Comparison of ENCODE assay signal across 27 cellular contexts in the genomic region with DNA sequence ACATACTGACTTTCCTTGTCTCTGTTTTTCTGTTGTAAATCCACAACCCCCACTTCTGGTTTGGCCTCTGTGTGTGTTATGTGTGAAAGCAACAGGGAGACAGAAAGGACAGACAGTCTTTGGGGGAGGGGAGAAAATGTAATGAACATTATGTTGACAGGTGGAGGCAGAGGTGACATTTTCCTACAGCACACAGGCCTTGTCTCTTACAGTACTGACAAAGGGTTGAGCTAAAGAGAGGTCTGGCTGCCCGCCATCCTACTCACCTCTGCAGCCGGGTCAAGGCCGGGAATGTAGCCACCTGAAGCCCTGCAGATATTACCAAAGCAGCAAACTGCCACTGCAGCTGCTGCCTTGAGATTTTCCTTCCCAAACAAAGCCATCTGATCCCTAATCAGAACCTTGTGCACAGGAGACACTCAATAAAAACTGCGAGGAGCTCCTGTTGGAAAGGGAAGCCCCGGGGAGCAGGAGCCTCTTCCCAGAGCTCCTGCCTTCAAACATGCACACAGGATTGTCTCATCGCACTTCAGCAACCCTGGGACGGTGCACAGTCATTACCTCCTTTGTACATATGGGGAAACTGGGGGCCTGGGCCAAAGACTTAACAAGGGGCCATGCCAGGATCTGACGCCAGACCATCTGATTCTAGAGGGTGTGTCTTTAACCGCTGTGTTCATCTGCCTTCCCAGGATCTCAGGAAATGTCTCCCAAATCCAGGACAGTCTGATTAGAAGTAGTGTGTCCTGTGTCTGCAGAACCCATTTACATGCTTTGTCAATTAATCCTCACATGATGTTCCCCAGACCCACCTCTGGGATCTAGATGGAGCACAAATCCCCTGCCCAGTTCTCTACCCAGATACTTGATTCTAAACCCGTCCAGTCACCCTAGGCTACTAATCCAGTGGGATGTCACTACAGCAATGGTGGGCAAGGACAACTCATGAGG. TPM values are rescaled to one million over a fixed set of nuclear protein-coding genes. Genes with fewer than 3 reads are reported as not detected.
DNase-seq lines count a peak whose midpoint lies in the region; ATAC-seq, FAIRE-seq and TF ChIP-seq lines count a peak whose summit lies in the region.
"Had no signal": no experiment of that assay in that cellular context is flagged by ENCODE, and none has a peak within 500 bp of the region (broad histone marks: within the 10 kb centered on the region; RNA-seq: fewer than 3 reads in every experiment).

No MANE protein-coding gene starts in this region.

- no peak overlapping the region for H3K27ac Mint-ChIP-seq in GM23338
- H3K27ac Mint-ChIP-seq: activated T-cell treated with anti-CD3 and anti-CD28 coated beads, Interleukin-2, amount 50 U/mL, for 72 hours; CD8-positive, alpha-beta T cell; memory B cell had no signal

- H2AFZ ChIP-seq in GM23338 = no peak overlapping the region

- peaks cover 4% of the 10 kb centered on the region for H3K4me1 Mint-ChIP-seq in GM23338
- H3K4me1 Mint-ChIP-seq: memory B cell had no signal

- H4K20me1 ChIP-seq in GM23338 (replicated peaks; ENCODE audit: insufficient read depth) = no peaks in the 10 kb centered on the region; the same call in 1 of the 2 replicates

- H3K4me2 ChIP-seq in GM23338 = no peak overlapping the region

- H3K4me3 ChIP-seq in GM23338 = no peak overlapping the region
- H3K4me3 ChIP-seq in left ventricle myocardium inferior = no peak overlapping the region
- H3K4me3 ChIP-seq in pancreas = no peak overlapping the region
- H3K4me3 ChIP-seq: adrenal gland, spleen had no signal

- ATAC-seq in GM23338 (no peak), pancreas (peak; percentile 58 to 78 (median 70))
- ATAC-seq: activated T-cell treated with anti-CD3 and anti-CD28 coated beads, Interleukin-2, amount 50 U/mL, for 72 hours; CD8-positive, alpha-beta T cell; SK-N-SH treated with all-trans-retinoic acid at 6 μM for 48 hours had no signal

- DNase-seq in GM23338 (ENCODE audit: low spot score) = no peak
- peak; percentile 71 for DNase-seq in SK-N-DZ (ENCODE audit: low spot score)
- DNase-seq in left ventricle myocardium inferior = peak; percentile 62
- DNase-seq in pancreas = peak in 4 of 6 donors; percentile 62 to 83 (median 72)
- no peak for DNase-seq in NCI-H1694 treated with DMSO at 0.1 percent for 48 hours (lab: John Stamatoyannopoulos, UW)
- DNase-seq in GM12892 (ENCODE audit: insufficient read length) = no peak
- no peak for DNase-seq in NCI-H2227 treated with DMSO at 0.1 percent for 48 hours (lab: John Stamatoyannopoulos, UW)
- DNase-seq: activated CD4-positive, alpha-beta T cell treated with anti-CD3 and anti-CD28 coated beads for 4 hours; activated naive CD4-positive, alpha-beta T cell treated with Interleukin-2 at 50 U/mL for 16 hours; activated T-cell treated with anti-CD3 and anti-CD28 coated beads, Interleukin-2, amount 50 U/mL, for 72 hours; adrenal gland; CD8-positive, alpha-beta T cell; cortex of kidney; islet precursor cell; KG1; NCI-H146; NCI-H2171; NCI-H69; retina; spleen; stimulated activated CD4-positive, alpha-beta T cell treated with anti-CD3 and anti-CD28 coated beads, Interleukin-2, amount 100 ng/mL, for 48 hours; stimulated activated naive CD4-positive, alpha-beta T cell; T-helper 2 cell had no signal

- WGBS in pancreas, 2 donors = 25 to 33% methylated on average over 10 of the region's 10 CpGs

- H3K36me3 ChIP-seq in GM23338 (ENCODE audit: insufficient read depth) = peaks cover 20% of the 10 kb centered on the region; the same call in 1 of the 2 replicates
- peaks cover 12% of the 10 kb centered on the region for H3K36me3 ChIP-seq in left ventricle myocardium inferior
- peaks cover 0 to 31% (median 26%) of the 10 kb centered on the region in 3 donors for H3K36me3 ChIP-seq in pancreas
- H3K36me3 ChIP-seq: adrenal gland had no signal

- intact Hi-C loops in left ventricle myocardium inferior (cut with micrococcal nuclease) = no loop called here
- intact Hi-C loops in pancreas (cut with DNase I) = no loop called here

- no peak overlapping the region for H3K4me3 Mint-ChIP-seq in GM23338
- H3K4me3 Mint-ChIP-seq: activated T-cell treated with anti-CD3 and anti-CD28 coated beads, Interleukin-2, amount 50 U/mL, for 72 hours; CD8-positive, alpha-beta T cell; memory B cell had no signal

- H3K4me1 ChIP-seq in GM23338 (ENCODE audit: insufficient read depth) (no peaks in the 10 kb centered on the region), left ventricle myocardium inferior (peaks cover 13% of the 10 kb centered on the region), pancreas (peaks cover 31 to 46% (median 32%) of the 10 kb centered on the region in 3 donors)
- H3K4me1 ChIP-seq: adrenal gland, spleen had no signal

- H3K27me3 ChIP-seq in GM23338 (ENCODE audit: insufficient read depth) (no peaks in the 10 kb centered on the region), left ventricle myocardium inferior (ENCODE audit: low read depth) (no peaks in the 10 kb centered on the region), pancreas (no peaks in the 10 kb centered on the region)
- H3K27me3 ChIP-seq: adrenal gland, spleen had no signal

- no peaks in the 10 kb centered on the region for H3K79me2 ChIP-seq in GM23338 (replicated peaks; ENCODE audit: insufficient read depth)

- no peak for FAIRE-seq in pancreas (lab: Jason Lieb, UNC)
- FAIRE-seq in GM12892 (lab: Jason Lieb, UNC) = no peak
- FAIRE-seq: endometrium, G401.6 had no signal

- H3K9me3 ChIP-seq in left ventricle myocardium inferior (replicated peaks) = no peaks in the 10 kb centered on the region
- H3K9me3 ChIP-seq in pancreas = no peaks in the 10 kb centered on the region
- H3K9me3 ChIP-seq: adrenal gland, spleen had no signal

- peaks cover 53% of the 10 kb centered on the region for H3K36me3 Mint-ChIP-seq in GM23338 (ENCODE audit: low read depth)
- H3K36me3 Mint-ChIP-seq: CD8-positive, alpha-beta T cell; memory B cell had no signal

- H3K27ac ChIP-seq in GM23338 (ENCODE audit: low read depth) (0 out of 2 replicates have a peak overlapping the region, but pooled peaks have one; percentile 45), left ventricle myocardium inferior (replicated peaks) (peak overlapping the region; percentile 27), pancreas (peak overlapping the region; percentile 13 to 61 (median 46))
- H3K27ac ChIP-seq: adrenal gland, spleen had no signal

- no peaks in the 10 kb centered on the region for H3F3A ChIP-seq in GM23338 (replicated peaks; ENCODE audit: low read depth)

- H3K27me3 Mint-ChIP-seq in GM23338 (ENCODE audit: insufficient read depth, low read depth, poor library complexity) = peaks cover 10% of the 10 kb centered on the region
- H3K27me3 Mint-ChIP-seq: memory B cell had no signal

- TF ChIP-seq POLR2A in GM12892 (IDR thresholded peaks at IDR 0.05; ENCODE audit: low read depth, low read length) = no peak

- peaks cover 13% of the 10 kb centered on the region for H3K9me3 Mint-ChIP-seq in GM23338
- H3K9me3 Mint-ChIP-seq: activated T-cell treated with anti-CD3 and anti-CD28 coated beads, Interleukin-2, amount 50 U/mL, for 72 hours; CD8-positive, alpha-beta T cell; memory B cell had no signal

- no peaks in the 10 kb centered on the region for H3K9me2 ChIP-seq in GM23338 (ENCODE audit: insufficient read depth)

- no peak for TF ChIP-seq CTCF in GM23338 (conservative IDR thresholded peaks at IDR 0.05; ENCODE audit: low read depth in 2 of 2)
- TF ChIP-seq CTCF in left ventricle myocardium inferior (IDR thresholded peaks at IDR 0.05; ENCODE audit: borderline replicate concordance) = no peak
- TF ChIP-seq CTCF in pancreas (IDR thresholded peaks at IDR 0.05) = no peak

TF ChIP-seq in GM23338, 12 proteins besides CTCF, POLR2A, EP300 and RAD21:
- TF ChIP-seq JUNB (IDR thresholded peaks at IDR 0.05; ENCODE audit: unreplicated experiment) (no peak), EZH2phosphoT487 (IDR thresholded peaks at IDR 0.05; ENCODE audit: unreplicated experiment) (no peak)
- TF ChIP-seq, protein P1, sequence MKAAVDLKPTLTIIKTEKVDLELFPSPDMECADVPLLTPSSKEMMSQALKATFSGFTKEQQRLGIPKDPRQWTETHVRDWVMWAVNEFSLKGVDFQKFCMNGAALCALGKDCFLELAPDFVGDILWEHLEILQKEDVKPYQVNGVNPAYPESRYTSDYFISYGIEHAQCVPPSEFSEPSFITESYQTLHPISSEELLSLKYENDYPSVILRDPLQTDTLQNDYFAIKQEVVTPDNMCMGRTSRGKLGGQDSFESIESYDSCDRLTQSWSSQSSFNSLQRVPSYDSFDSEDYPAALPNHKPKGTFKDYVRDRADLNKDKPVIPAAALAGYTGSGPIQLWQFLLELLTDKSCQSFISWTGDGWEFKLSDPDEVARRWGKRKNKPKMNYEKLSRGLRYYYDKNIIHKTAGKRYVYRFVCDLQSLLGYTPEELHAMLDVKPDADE (IDR thresholded peaks at IDR 0.05) = no peak

RNA-seq across cellular contexts. Expression of a gene that starts 14.2 kb away (rescaled TPM):
- 20.8 and 28.8 TPM in 2 replicates for total RNA-seq in GM23338 (2014; rRNA removed; shearing (Covaris generic))
- 6.4 and 7.9 TPM in 2 replicates for polyA plus RNA-seq in GM23338 (2016; fragmentation: Nextera tagmentation; extraction: Ambion mirVana)
- polyA plus RNA-seq in SK-N-DZ (2014; cell fraction: cytosol; rRNA removed) = 1.6 and 2.2 TPM in 2 replicates
- polyA plus RNA-seq in SK-N-DZ (2014; cell fraction: nucleus; rRNA removed) = 2.0 and 3.5 TPM in 2 replicates
- total RNA-seq in left ventricle myocardium inferior = 2.9 TPM
- total RNA-seq in pancreas = 10 to 100 TPM; 32.6 to 52.7 (median 41.3) TPM
- polyA plus RNA-seq in pancreas = 10 to 100 TPM; 12.7 to 12.8 TPM
- polyA plus RNA-seq in GM12892 (2012; ENCODE audit: missing spikeins) = 1.1 TPM

Comparison
In these comparisons a context has a peak if more than half of its experiments do, and no peak if none do; other contexts are left out.
1. DNase-seq: peak in SK-N-DZ (single experiment), left ventricle myocardium inferior (single experiment) and pancreas (4 of 6); none in GM23338 (single experiment), NCI-H1694 treated with DMSO at 0.1 percent for 48 hours (single experiment), GM12892 (single experiment) and NCI-H2227 treated with DMSO at 0.1 percent for 48 hours (single experiment).
2. Peak in every context shown above with its lines, with median percentiles within 50 percentile points of each other: H3K27ac ChIP-seq.